Comparison of ENCODE assay signal across 8 cellular contexts in genomic region chr16:85557976-85558589, GRCh38. TPM values are rescaled to one million over a fixed set of nuclear protein-coding genes. Genes with fewer than 3 reads are reported as not detected.
DNase-seq lines count a peak whose midpoint lies in the region; ATAC-seq, FAIRE-seq and TF ChIP-seq lines count a peak whose summit lies in the region.

No MANE protein-coding gene starts in this region.

- H3K4me3 ChIP-seq in adipocyte (ENCODE audit: low read length) (peak overlapping the region; percentile 89), left lung (peak overlapping the region; percentile 2 to 78), uterus (peak overlapping the region in 1 of 2 donors; percentile 78)

- DNase-seq in DMS53 treated with DMSO at 0.1 percent for 48 hours (lab: John Stamatoyannopoulos, UW; ENCODE audit: unreplicated experiment) (peak; percentile 77), NCI-H1092 (lab: John Stamatoyannopoulos, UW) (peak; percentile 37), adipocyte (ENCODE audit: low read depth) (no peak), left lung (peak; percentile 43 to 54), uterus (no peak), putamen (ENCODE audit: low spot score) (no peak), D721Med (ENCODE audit: insufficient read length, low spot score) (no peak), ureter (ENCODE audit: low spot score) (no peak)

- H3K27me3 ChIP-seq in adipocyte (replicated peaks; ENCODE audit: control insufficient read depth, insufficient read depth, low read length) (no peaks in the 10 kb centered on the region), left lung (no peaks in the 10 kb centered on the region), uterus (no peaks in the 10 kb centered on the region)

- H3K4me1 ChIP-seq in adipocyte (ENCODE audit: control insufficient read depth, insufficient read depth, low read length) (peaks cover 55% of the 10 kb centered on the region), left lung (peaks cover 19 to 64% of the 10 kb centered on the region in 2 donors), uterus (peaks cover 0 to 10% of the 10 kb centered on the region in 2 donors)

- intact Hi-C loops in left lung (cut with DNase I) (loop anchor here in 1 of 2 donors (10.0 kb wide), 1 partner anchor 57 kb away; the partner anchor contains the start of gene GSE1), uterus (cut with DNase I; ENCODE audit: low total_unique reads) (loop anchor here (5.0 kb wide), 1 partner anchor 136 kb away; no protein-coding TSS in a partner anchor)

- TF ChIP-seq CTCF in left lung (IDR thresholded peaks at IDR 0.05) (no peak), uterus (IDR thresholded peaks at IDR 0.05) (no peak), D721Med (IDR thresholded peaks at IDR 0.05; ENCODE audit: insufficient read depth, missing control alignments) (no peak)

- H3K9me3 ChIP-seq in adipocyte (ENCODE audit: control insufficient read depth, low read length) = no peaks in the 10 kb centered on the region
- no peaks in the 10 kb centered on the region for H3K9me3 ChIP-seq in left lung
- H3K9me3 ChIP-seq in uterus = no peaks in the 10 kb centered on the region

- H3K36me3 ChIP-seq in adipocyte (ENCODE audit: control insufficient read depth, insufficient read depth, low read length, severe bottlenecking) = no peaks in the 10 kb centered on the region
- no peaks in the 10 kb centered on the region for H3K36me3 ChIP-seq in left lung
- no peaks in the 10 kb centered on the region for H3K36me3 ChIP-seq in uterus

- no peak for FAIRE-seq in D721Med (lab: Jason Lieb, UNC)

- peak overlapping the region; percentile 92 for H3K9ac ChIP-seq in adipocyte (ENCODE audit: low read length)

- ATAC-seq in left lung = peak; percentile 35

- no peak for TF ChIP-seq POLR2A in uterus (IDR thresholded peaks at IDR 0.05)

- H3K27ac ChIP-seq in left lung = peak overlapping the region; percentile 88 to 98
- peak overlapping the region; percentile 90 to 91 for H3K27ac ChIP-seq in uterus

RNA-seq across cellular contexts. Expression of gene GSE1, which starts 55.0 kb away (rescaled TPM):
- total RNA-seq in left lung (10 to 100 TPM; 84.8 to 93.0 TPM), uterus (100 to 1,000 TPM in 1 of 4 donors, 10 to 100 TPM in 3; 32.6 to 128 (median 73.9) TPM), ureter (49.8 TPM)

Comparison
In these comparisons a context has a peak if more than half of its experiments do, and no peak if none do; other contexts are left out.
1. DNase-seq: peak in DMS53 treated with DMSO at 0.1 percent for 48 hours (single experiment), NCI-H1092 (single experiment) and left lung (2 of 2); none in adipocyte (single experiment), uterus (0 of 2), putamen (single experiment), D721Med (single experiment) and ureter (single experiment).